In genomic region chr16:78673884-78674283, GRCh38 we compare ENCODE assay signal across 21 cellular contexts.
DNase-seq lines count a peak whose midpoint lies in the region; ATAC-seq and FAIRE-seq lines count a peak whose summit lies in the region.
"Had no signal": no experiment of that assay in that cellular context is flagged by ENCODE, and none has a peak within 500 bp of the region (broad histone marks: within the 10 kb centered on the region; RNA-seq: fewer than 3 reads in every experiment).

No MANE protein-coding gene starts in this region.

- no peaks in the 10 kb centered on the region for H3K79me2 ChIP-seq in Karpas-422 (ENCODE audit: low read length)

- H3K27me3 ChIP-seq in Karpas-422 (ENCODE audit: low read length) (no peaks in the 10 kb centered on the region), aorta (ENCODE audit: control insufficient read depth in 1 of 2, insufficient read depth in 2 of 2, low read length in 1 of 2) (no peaks in the 10 kb centered on the region)
- H3K27me3 ChIP-seq: BLaER1 treated with 17β-estradiol and CSF1 and Interleukin-3, amounts not matched to agents 10 nM and 100 nM had no signal

- H3K27ac ChIP-seq in Karpas-422 (ENCODE audit: low read length): no peak overlapping the region
- no peak overlapping the region for H3K27ac ChIP-seq in aorta (ENCODE audit: low read depth in 1 of 2, low read length in 2 of 2)
- H3K27ac ChIP-seq: BLaER1 treated with 17β-estradiol and CSF1 and Interleukin-3, amounts not matched to agents 10 nM and 100 nM had no signal

- 82 to 83% methylated on average over 5 of the region's 5 CpGs for WGBS in aorta, 2 donors

- intact Hi-C loops in sciatic nerve (cut with DNase I): no loop called here
- intact Hi-C loops in aorta (cut with DNase I): no loop called here

- H3K9me3 ChIP-seq in Karpas-422 (ENCODE audit: low read length) (peaks cover 27% of the 10 kb centered on the region), aorta (ENCODE audit: control insufficient read depth, low read length) (no peaks in the 10 kb centered on the region)
- H3K9me3 ChIP-seq: BLaER1 treated with 17β-estradiol and CSF1 and Interleukin-3, amounts not matched to agents 10 nM and 100 nM had no signal

- H3K4me1 ChIP-seq in Karpas-422 (ENCODE audit: low read length): no peaks in the 10 kb centered on the region
- H3K4me1 ChIP-seq in aorta (ENCODE audit: control insufficient read depth in 1 of 2, insufficient read depth in 2 of 2, low read length in 2 of 2): peaks cover 0 to 6% of the 10 kb centered on the region in 2 donors
- H3K4me1 ChIP-seq: BLaER1 treated with 17β-estradiol and CSF1 and Interleukin-3, amounts not matched to agents 10 nM and 100 nM had no signal

- H3K4me3 ChIP-seq in Karpas-422 (ENCODE audit: low read length) (no peak overlapping the region), aorta (ENCODE audit: low read length in 2 of 2) (no peak overlapping the region)
- H3K4me3 ChIP-seq: BLaER1 treated with 17β-estradiol and CSF1 and Interleukin-3, amounts not matched to agents 10 nM and 100 nM; GM12878; GM23338 had no signal

- no peaks in the 10 kb centered on the region for H3K36me3 ChIP-seq in Karpas-422 (ENCODE audit: insufficient read depth, low read length)
- H3K36me3 ChIP-seq in aorta (ENCODE audit: control insufficient read depth in 1 of 2, insufficient read depth in 2 of 2, low read length in 1 of 2): no peaks in the 10 kb centered on the region
- H3K36me3 ChIP-seq: BLaER1 treated with 17β-estradiol and CSF1 and Interleukin-3, amounts not matched to agents 10 nM and 100 nM had no signal

- no peak overlapping the region for H2AFZ ChIP-seq in Karpas-422 (ENCODE audit: low read length)
- H2AFZ ChIP-seq: GM23338 had no signal

- H3K9ac ChIP-seq in Karpas-422 (ENCODE audit: low read length): no peak overlapping the region
- H3K9ac ChIP-seq: BLaER1 treated with 17β-estradiol and CSF1 and Interleukin-3, amounts not matched to agents 10 nM and 100 nM had no signal

- no peaks in the 10 kb centered on the region for H4K20me1 ChIP-seq in Karpas-422 (ENCODE audit: insufficient read depth, low read depth, low read length)
- H4K20me1 ChIP-seq: BLaER1 treated with 17β-estradiol and CSF1 and Interleukin-3, amounts not matched to agents 10 nM and 100 nM had no signal

- H3K4me2 ChIP-seq in Karpas-422 (ENCODE audit: low read depth, low read length, poor library complexity, severe bottlenecking): no peak overlapping the region
- H3K4me2 ChIP-seq: BLaER1 treated with 17β-estradiol and CSF1 and Interleukin-3, amounts not matched to agents 10 nM and 100 nM; GM23338 had no signal

- DNase-seq in Karpas-422 (peak; percentile 16), sciatic nerve (ENCODE audit: low spot score) (no peak), aorta (no peak), dermis blood vessel endothelial cell (no peak), medulla oblongata (ENCODE audit: extremely low spot score) (no peak)
- no peak for DNase-seq in activated effector memory CD4-positive, alpha-beta T cell treated with anti-CD3 and anti-CD28 coated beads, Interleukin-2, amount 50 U/mL, for 16 hours
- DNase-seq: CD4-positive, CD25-positive, alpha-beta regulatory T cell; CD8-positive, alpha-beta memory T cell; COR-L47; DMS 273 treated with DMSO at 0.1 percent for 48 hours; DMS53; DND-41; EL; HCEC 1CT; IMR-90 had no signal

- ATAC-seq in sciatic nerve: peak; percentile 95
- peak; percentile 83 for ATAC-seq in aorta (ENCODE audit: low FRiP score)
- ATAC-seq: GM12878, GM23338 had no signal

- H3K9me2 ChIP-seq in Karpas-422 (replicated peaks; ENCODE audit: insufficient read depth, low read length): no peaks in the 10 kb centered on the region

- peak; percentile 29 for FAIRE-seq in endometrium (lab: Jason Lieb, UNC)
- FAIRE-seq: GM12878, GM18507, H54 had no signal
